Comparison of ENCODE assay signal across 8 cellular contexts in the genomic region with DNA sequence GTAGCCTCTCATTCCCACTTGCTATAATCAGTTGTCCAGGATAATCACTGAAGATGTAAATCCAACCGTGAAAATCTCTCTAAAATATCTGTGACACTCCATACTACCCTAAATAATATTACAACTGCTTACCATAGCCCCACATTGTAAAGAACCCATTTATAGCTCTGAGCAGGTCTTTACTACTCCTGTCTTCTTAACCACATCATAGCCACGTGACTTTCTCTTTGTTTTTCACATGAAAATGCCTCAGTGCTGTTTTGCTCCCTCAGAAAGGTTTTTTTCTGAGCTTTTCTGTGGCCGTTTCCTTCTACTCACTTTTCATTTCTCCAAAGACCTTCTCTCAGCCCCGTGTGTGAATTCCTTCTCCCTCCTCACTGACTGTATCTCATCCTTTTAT.
"Had no signal": no experiment of that assay in that cellular context is flagged by ENCODE, and none has a peak within 500 bp of the region (broad histone marks: within the 10 kb centered on the region; RNA-seq: fewer than 3 reads in every experiment).

No MANE protein-coding gene starts in this region.

- DNase-seq: IMR-90, Karpas-422, KBM-7, KG1 had no signal

- H3K4me3 ChIP-seq: K562 had no signal

- H3K9ac ChIP-seq: KMS-11 had no signal

- H3K27ac ChIP-seq: HL-60, KMS-11 had no signal

- H3K4me2 ChIP-seq: KMS-11 had no signal

- ATAC-seq: HepG2, K562 had no signal
